In the genomic region with DNA sequence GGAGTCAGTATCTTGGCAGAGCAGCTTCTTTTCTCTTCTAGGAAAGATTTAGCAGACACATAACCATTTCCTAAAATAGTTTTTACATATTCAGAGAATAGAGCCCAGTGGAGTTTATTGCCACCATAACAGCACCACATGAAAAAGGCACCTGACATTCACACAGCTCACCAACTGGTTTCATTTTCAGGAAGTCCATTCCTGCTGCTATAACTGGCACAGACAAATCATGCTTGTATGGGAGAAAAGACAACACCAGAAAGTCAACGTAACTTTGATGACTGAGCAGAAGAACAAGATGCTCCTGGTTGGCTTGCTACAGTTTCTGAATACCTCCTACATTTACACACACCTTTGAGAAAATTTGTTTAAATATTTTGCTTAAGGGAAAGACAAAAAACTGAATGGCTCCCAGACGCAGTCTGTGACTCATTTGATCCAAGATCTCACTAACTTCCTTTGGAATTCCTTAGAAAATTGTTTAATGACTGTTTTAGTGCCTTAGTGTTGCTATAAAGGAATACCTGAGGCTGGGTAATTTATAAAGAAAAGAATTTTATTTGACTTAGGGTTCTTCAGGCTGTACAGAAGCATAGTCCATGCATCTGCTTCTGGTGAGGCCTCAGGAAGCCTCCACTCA, we compare ENCODE assay signal across 16 cellular contexts.
DNase-seq lines count a peak whose midpoint lies in the region; ATAC-seq and TF ChIP-seq lines count a peak whose summit lies in the region.
"Had no signal": no experiment of that assay in that cellular context is flagged by ENCODE, and none has a peak within 500 bp of the region (broad histone marks: within the 10 kb centered on the region; RNA-seq: fewer than 3 reads in every experiment).

No MANE protein-coding gene starts in this region.

- H3K9me3 ChIP-seq in MM.1S (replicated peaks; ENCODE audit: insufficient read depth, low read length): no peaks in the 10 kb centered on the region
- H3K9me3 ChIP-seq: A549, Caco-2 had no signal

- peak overlapping the region; percentile 47; the same call in 1 of the 2 replicates for H2AFZ ChIP-seq in MM.1S (ENCODE audit: low read length)

- H3K36me3 ChIP-seq in MM.1S (replicated peaks; ENCODE audit: insufficient read depth, low read length): no peaks in the 10 kb centered on the region

- no peak overlapping the region for H3K27ac Mint-ChIP-seq in WTC11
- H3K27ac Mint-ChIP-seq: CD14-positive monocyte; CD8-positive, alpha-beta T cell; HFFc6 had no signal

- no peaks in the 10 kb centered on the region for H3K79me2 ChIP-seq in MM.1S (ENCODE audit: low read length)

- no peak overlapping the region for H3K9ac ChIP-seq in MM.1S (ENCODE audit: low read length)

- no peak overlapping the region for H3K4me3 Mint-ChIP-seq in WTC11
- H3K4me3 Mint-ChIP-seq: CD14-positive monocyte; CD8-positive, alpha-beta T cell; HFFc6 had no signal

- H3K4me1 ChIP-seq in MM.1S (ENCODE audit: low read length): peaks cover 43% of the 10 kb centered on the region
- H3K4me1 ChIP-seq: A549, Caco-2 had no signal

- CTCF ChIA-PET in WTC11 (lab: Charles Lee): no interaction called here

- H3K9me3 Mint-ChIP-seq in WTC11: no peaks in the 10 kb centered on the region

- H3K36me3 Mint-ChIP-seq in WTC11: no peaks in the 10 kb centered on the region
- H3K36me3 Mint-ChIP-seq: CD14-positive monocyte; CD8-positive, alpha-beta T cell had no signal

- H3K27me3 Mint-ChIP-seq in WTC11 (ENCODE audit: low read depth): no peaks in the 10 kb centered on the region

- no peaks in the 10 kb centered on the region for H3K27me3 ChIP-seq in MM.1S (replicated peaks; ENCODE audit: insufficient read depth, low read length)

- no peaks in the 10 kb centered on the region for H4K20me1 ChIP-seq in MM.1S (ENCODE audit: insufficient read depth, low read length)

- H3K27ac ChIP-seq in MM.1S (ENCODE audit: low read length): peak overlapping the region; percentile 86
- H3K27ac ChIP-seq: A549 had no signal

- H3K9me2 ChIP-seq in MM.1S (replicated peaks; ENCODE audit: insufficient read depth, low read length): no peaks in the 10 kb centered on the region

- POLR2A ChIA-PET in WTC11 (lab: Charles Lee): no interaction called here

- peaks cover 20% of the 10 kb centered on the region for H3F3A ChIP-seq in MM.1S (ENCODE audit: insufficient read depth, low read length)

- H3K4me1 Mint-ChIP-seq in WTC11: no peaks in the 10 kb centered on the region
- H3K4me1 Mint-ChIP-seq: CD14-positive monocyte had no signal

- TF ChIP-seq CTCF in MM.1S (IDR thresholded peaks at IDR 0.05; ENCODE audit: low read length): no peak
- no peak for TF ChIP-seq CTCF in WTC11 (IDR thresholded peaks at IDR 0.05)

- peak overlapping the region; percentile 51; the same call in 1 of the 2 replicates for H3K4me2 ChIP-seq in MM.1S (ENCODE audit: low read depth, low read length)
- H3K4me2 ChIP-seq: A549 had no signal

- H3K4me3 ChIP-seq in MM.1S (ENCODE audit: low read length): 0 out of 2 replicates have a peak overlapping the region, but pooled peaks have one; percentile 0
- H3K4me3 ChIP-seq: A549 had no signal

- ATAC-seq in WTC11: no peak
- ATAC-seq: A549; CD8-positive, alpha-beta T cell had no signal

- peak; percentile 7 for DNase-seq in GM03348 (ENCODE audit: low spot score)
- peak; percentile 88 for DNase-seq in MM.1S
- peak; percentile 45 for DNase-seq in astrocyte of the hippocampus (ENCODE audit: low read depth, low spot score)
- peak; percentile 22 for DNase-seq in kidney tubule cell (ENCODE audit: low spot score)
- DNase-seq in NCI-H1092 treated with DMSO at 0.1 percent for 48 hours (lab: John Stamatoyannopoulos, UW): no peak
- no peak for DNase-seq in WTC11 (ENCODE audit: low spot score)
- DNase-seq in COLO668 (lab: John Stamatoyannopoulos, UW; ENCODE audit: unreplicated experiment): no peak
- DNase-seq: Caco-2; CD8-positive, alpha-beta T cell; DND-41; GDM1; HCEC 1CT; HFFc6; IMR-90 had no signal

TF ChIP-seq in WTC11, 78 proteins besides CTCF, POLR2A, EP300 and RAD21:
- TF ChIP-seq, protein P1, sequence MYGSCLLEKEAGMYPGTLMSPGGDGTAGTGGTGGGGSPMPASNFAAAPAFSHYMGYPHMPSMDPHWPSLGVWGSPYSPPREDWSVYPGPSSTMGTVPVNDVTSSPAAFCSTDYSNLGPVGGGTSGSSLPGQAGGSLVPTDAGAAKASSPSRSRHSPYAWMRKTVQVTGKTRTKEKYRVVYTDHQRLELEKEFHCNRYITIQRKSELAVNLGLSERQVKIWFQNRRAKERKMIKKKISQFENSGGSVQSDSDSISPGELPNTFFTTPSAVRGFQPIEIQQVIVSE (CRISPR knock-in tag; IDR thresholded peaks at IDR 0.05; ENCODE audit: borderline replicate concordance): no peak
- TF ChIP-seq E2F1 (CRISPR knock-in tag; IDR thresholded peaks at IDR 0.05) (no peak), NR3C1 (CRISPR knock-in tag; conservative IDR thresholded peaks at IDR 0.05; ENCODE audit: low read depth) (no peak), NR1H2 (CRISPR knock-in tag; IDR thresholded peaks at IDR 0.05) (no peak), CREB1 (CRISPR knock-in tag; IDR thresholded peaks at IDR 0.05) (no peak)

Comparison
In these comparisons a context has a peak if more than half of its experiments do, and no peak if none do; other contexts are left out.
1. DNase-seq: peak in GM03348 (single experiment), MM.1S (single experiment), astrocyte of the hippocampus (single experiment) and kidney tubule cell (single experiment); none in NCI-H1092 treated with DMSO at 0.1 percent for 48 hours (single experiment), WTC11 (single experiment) and COLO668 (single experiment).